In genomic region chr20:57175397-57176010, GRCh38 we compare ENCODE assay signal across 21 cellular contexts.
DNase-seq lines count a peak whose midpoint lies in the region; ATAC-seq, FAIRE-seq and TF ChIP-seq lines count a peak whose summit lies in the region.
"Had no signal": no experiment of that assay in that cellular context is flagged by ENCODE, and none has a peak within 500 bp of the region (broad histone marks: within the 10 kb centered on the region; RNA-seq: fewer than 3 reads in every experiment).

No MANE protein-coding gene starts in this region.

- H3K4me3 ChIP-seq in GM12864 (ENCODE audit: low read depth, low read length) = no peak overlapping the region
- no peak overlapping the region for H3K4me3 ChIP-seq in K562
- H3K4me3 ChIP-seq: heart right ventricle, lower lobe of right lung, ovary, sigmoid colon, testis had no signal

- peaks cover 0 to 15% of the 10 kb centered on the region in 2 experiments; a peak in 2 of 5 replicates for H3K4me1 ChIP-seq in K562 (replicated peaks in 1 of 2; ENCODE audit: control insufficient read depth in 2 of 2, insufficient read depth in 2 of 2, low read length in 2 of 2)
- H3K4me1 ChIP-seq: heart right ventricle, lower lobe of right lung, sigmoid colon, testis had no signal

- TF ChIP-seq CTCF in GM12864 (IDR thresholded peaks at IDR 0.05; ENCODE audit: low read depth, low read length, missing control alignments) = no peak
- no peak for TF ChIP-seq CTCF in K562 (IDR thresholded peaks at IDR 0.05 in 2 of 3, conservative IDR thresholded peaks at IDR 0.05 in 1 of 3; ENCODE audit: insufficient read depth in 2 of 3, low read depth in 1 of 3, low read length in 3 of 3)

- H3K36me3 ChIP-seq in K562 (ENCODE audit: control insufficient read depth, insufficient read depth, low read length) = no peaks in the 10 kb centered on the region
- H3K36me3 ChIP-seq: heart right ventricle, lower lobe of right lung, ovary, sigmoid colon had no signal

- CTCF ChIA-PET in K562 (lab: Yijun Ruan, JAX; ENCODE audit: low intra/inter-chr PET ratio) = no interaction called here

- H3K9ac ChIP-seq in K562 (ENCODE audit: insufficient read depth in 1 of 2, low read depth in 2 of 2, low read length in 2 of 2) = no peak overlapping the region

- TF ChIP-seq RAD21 in K562 (CRISPR knock-in tag; conservative IDR thresholded peaks at IDR 0.05 in 1 of 2, IDR thresholded peaks at IDR 0.05 in 1 of 2) = no peak

- ATAC-seq in GM18868 (IDR thresholded peaks at IDR 0.05; ENCODE audit: unreplicated experiment) = peak; percentile 66
- ATAC-seq in HG02884 (IDR thresholded peaks at IDR 0.05; ENCODE audit: unreplicated experiment) = peak; percentile 57
- ATAC-seq in K562 = no peak
- ATAC-seq in HG03460 (IDR thresholded peaks at IDR 0.05; ENCODE audit: unreplicated experiment) = no peak
- ATAC-seq: activated CD8-positive, alpha-beta memory T cell treated with anti-CD3 and anti-CD28 coated beads, Interleukin-2, amount 10 ng/mL, durations not matched to agents 7 days and 5 days; HCT116; heart right ventricle; lower lobe of right lung had no signal

- WGBS in K562 (ENCODE audit: insufficient coverage, low coverage, missing lambda C conversion rate) = 1% methylated on average over 8 of the region's 8 CpGs

- no TSS peak for BruUV-seq in K562 (replicated peaks; lab: Mats Ljungman, UMichigan)

- no peaks in the 10 kb centered on the region for H3K79me2 ChIP-seq in K562 (ENCODE audit: control insufficient read depth, insufficient read depth, low read length)

- H3K9me3 ChIP-seq in K562 (replicated peaks; ENCODE audit: control insufficient read depth, insufficient read depth, low read depth, low read length) = no peaks in the 10 kb centered on the region; the same call in 1 of the 2 replicates
- H3K9me3 ChIP-seq: heart right ventricle, lower lobe of right lung, ovary, sigmoid colon, testis had no signal

- DNase-seq in GM12864 (ENCODE audit: low read depth) = peak; percentile 10
- no peak for DNase-seq in K562 (ENCODE audit: extremely low read depth in 1 of 4, low spot score in 3 of 4)
- DNase-seq in NCI-H446 (lab: John Stamatoyannopoulos, UW) = no peak
- no peak for DNase-seq in AG08395 (ENCODE audit: low spot score)
- DNase-seq: activated CD8-positive, alpha-beta memory T cell treated with anti-CD3 and anti-CD28 coated beads, Interleukin-2, amount 10 ng/mL, durations not matched to agents 7 days and 5 days; activated naive CD4-positive, alpha-beta T cell treated with Interleukin-2 at 50 U/mL for 16 hours; AML-193; COR-L47; heart right ventricle; Karpas-422; lower lobe of right lung; NCI-H1436 treated with DMSO at 0.1 percent for 48 hours; NCI-H2227 treated with DMSO at 0.1 percent for 48 hours; ovary; sigmoid colon; testis had no signal

- in situ Hi-C loops in K562 (cut with MboI) = no loop called here

- POLR2A ChIA-PET in K562 (lab: Yijun Ruan, JAX) = no interaction called here

- intact Hi-C loops in K562 (cut with micrococcal nuclease) = no loop called here

- no peak overlapping the region for H3K27ac ChIP-seq in K562 (ENCODE audit: extremely low read depth, low read depth, low read length)
- H3K27ac ChIP-seq: heart right ventricle, lower lobe of right lung, ovary, sigmoid colon, testis had no signal

- no peak overlapping the region for H3K4me2 ChIP-seq in K562 (ENCODE audit: insufficient read depth, low read length)

- no peak for FAIRE-seq in K562 (lab: Jason Lieb, UNC)
- FAIRE-seq: islet of Langerhans had no signal

- no peak for TF ChIP-seq POLR2A in K562 (conservative IDR thresholded peaks at IDR 0.05)

- H3K9me1 ChIP-seq in K562 (ENCODE audit: control insufficient read depth, insufficient read depth, low read length) = no peaks in the 10 kb centered on the region

- H3K27me3 ChIP-seq in K562 (ENCODE audit: control insufficient read depth in 2 of 2, insufficient read depth in 2 of 2, low read length in 2 of 2) = peaks cover 17 to 56% of the 10 kb centered on the region in 2 experiments; a peak in 4 of 5 replicates
- H3K27me3 ChIP-seq: ovary, sigmoid colon, testis had no signal

- H2AFZ ChIP-seq in K562 (ENCODE audit: low read depth, low read length) = no peak overlapping the region

- H4K20me1 ChIP-seq in K562 (replicated peaks; ENCODE audit: control insufficient read depth, insufficient read depth, low read length) = no peaks in the 10 kb centered on the region

- no peak for TF ChIP-seq EP300 in K562 (IDR thresholded peaks at IDR 0.05; ENCODE audit: low read length)

TF ChIP-seq in K562, 482 proteins besides CTCF, POLR2A, EP300 and RAD21:
- no peak for TF ChIP-seq TRIM28 (IDR thresholded peaks at IDR 0.05)
- peak; percentile 12 for TF ChIP-seq EWSR1 (IDR thresholded peaks at IDR 0.05; ENCODE audit: borderline replicate concordance, low read depth, partially characterized antibody)
- TF ChIP-seq PCBP1 (IDR thresholded peaks at IDR 0.05; ENCODE audit: low read depth, low read length, poor library complexity, severe bottlenecking) = no peak
- no peak for TF ChIP-seq ZKSCAN1 (IDR thresholded peaks at IDR 0.05; ENCODE audit: low read depth, low read length)
- TF ChIP-seq ZBTB11 (CRISPR knock-in tag; IDR thresholded peaks at IDR 0.05) = peak in 1 of 3 experiments; percentile 74; a peak in 1 of 6 replicates
- TF ChIP-seq ZNF436 (CRISPR knock-in tag; IDR thresholded peaks at IDR 0.05) = no peak
TF ChIP-seq in K562: peak in this region for 2.

Comparison
In these comparisons a context has a peak if more than half of its experiments do, and no peak if none do; other contexts are left out.
1. ATAC-seq: peak in GM18868 (single experiment) and HG02884 (single experiment); none in K562 (single experiment) and HG03460 (single experiment).